In genomic region chr1:11563560-11564069, GRCh38 we compare ENCODE assay signal across 10 cellular contexts.
DNase-seq lines count a peak whose midpoint lies in the region; ATAC-seq and TF ChIP-seq lines count a peak whose summit lies in the region.
"Had no signal": no experiment of that assay in that cellular context is flagged by ENCODE, and none has a peak within 500 bp of the region (broad histone marks: within the 10 kb centered on the region; RNA-seq: fewer than 3 reads in every experiment).

No MANE protein-coding gene starts in this region.

- H3K4me1 ChIP-seq in Karpas-422 (ENCODE audit: low read length): peaks cover 53% of the 10 kb centered on the region

- H3K79me2 ChIP-seq in Karpas-422 (ENCODE audit: low read length): no peaks in the 10 kb centered on the region

- H3K27ac ChIP-seq in Karpas-422 (ENCODE audit: low read length) (peak overlapping the region; percentile 97), epithelial cell of prostate (peak overlapping the region; percentile 40)

- no peak overlapping the region for H2AFZ ChIP-seq in Karpas-422 (ENCODE audit: low read length)

- ATAC-seq in HG03196 (IDR thresholded peaks at IDR 0.05; ENCODE audit: unreplicated experiment) (no peak), HG03025 (IDR thresholded peaks at IDR 0.05; ENCODE audit: low FRiP score, unreplicated experiment) (no peak)

- H3K36me3 ChIP-seq in Karpas-422 (ENCODE audit: insufficient read depth, low read length): no peaks in the 10 kb centered on the region

- H4K20me1 ChIP-seq in Karpas-422 (ENCODE audit: insufficient read depth, low read depth, low read length): no peaks in the 10 kb centered on the region

- peak overlapping the region; percentile 71 for H3K9ac ChIP-seq in Karpas-422 (ENCODE audit: low read length)

- no peaks in the 10 kb centered on the region for H3K27me3 ChIP-seq in Karpas-422 (ENCODE audit: low read length)

- peak; percentile 21 for DNase-seq in AG04449 (ENCODE audit: low read depth, low spot score)
- peak; percentile 95 for DNase-seq in Karpas-422
- DNase-seq in NOMO-1 (lab: John Stamatoyannopoulos, UW; ENCODE audit: unreplicated experiment in 2 of 2): peak; percentile 13 to 35
- no peak for DNase-seq in epithelial cell of prostate (ENCODE audit: low read depth, low spot score)
- no peak for DNase-seq in activated CD4-positive, CD25-positive, alpha-beta regulatory T cell (lab: John Stamatoyannopoulos, UW)
- DNase-seq in stimulated activated CD4-positive, alpha-beta T cell treated with anti-CD3 and anti-CD28 coated beads, Interleukin-2, amount 100 ng/mL, for 24 hours: no peak
- DNase-seq: activated CD4-positive, alpha-beta T cell treated with anti-CD3 and anti-CD28 coated beads, Interleukin-2, amount 10 ng/mL, durations not matched to agents 24 days and 14 days; stimulated activated CD4-positive, alpha-beta T cell treated with anti-CD3 and anti-CD28 coated beads, Interleukin-1b, Interleukin-23, amount 100 ng/mL, for 48 hours had no signal

- H3K4me3 ChIP-seq in AG04449 (ENCODE audit: low read depth, low read length) (no peak overlapping the region), Karpas-422 (ENCODE audit: low read length) (peak overlapping the region; percentile 57; the same call in 1 of the 2 replicates)

- H3K4me2 ChIP-seq in Karpas-422 (ENCODE audit: low read depth, low read length, poor library complexity, severe bottlenecking): peak overlapping the region; percentile 88

- POLR2A ChIA-PET in AG04449 (lab: Yijun Ruan, JAX): no interaction called here

- no peaks in the 10 kb centered on the region for H3K9me3 ChIP-seq in Karpas-422 (ENCODE audit: low read length)

- CTCF ChIA-PET in AG04449 (lab: Yijun Ruan, JAX): no interaction called here

- no peak for TF ChIP-seq CTCF in AG04449 (IDR thresholded peaks at IDR 0.05; ENCODE audit: insufficient read depth, low read length, missing control alignments)

- H3K9me2 ChIP-seq in Karpas-422 (replicated peaks; ENCODE audit: insufficient read depth, low read length): no peaks in the 10 kb centered on the region

Comparison
In these comparisons a context has a peak if more than half of its experiments do, and no peak if none do; other contexts are left out.
1. DNase-seq: peak in AG04449 (single experiment), Karpas-422 (single experiment) and NOMO-1 (2 of 2); none in epithelial cell of prostate (single experiment), activated CD4-positive, CD25-positive, alpha-beta regulatory T cell (0 of 4) and stimulated activated CD4-positive, alpha-beta T cell treated with anti-CD3 and anti-CD28 coated beads, Interleukin-2, amount 100 ng/mL, for 24 hours (0 of 2).